Comparison of ENCODE assay signal across 8 cellular contexts in genomic region chr19:40798223-40798996, GRCh38. TPM values are rescaled to one million over a fixed set of nuclear protein-coding genes. Genes with fewer than 3 reads are reported as not detected.
DNase-seq lines count a peak whose midpoint lies in the region; TF ChIP-seq lines count a peak whose summit lies in the region.

No MANE protein-coding gene starts in this region.

- peak overlapping the region; percentile 92 for H3K4me3 Mint-ChIP-seq in activated naive CD4-positive, alpha-beta T cell treated with anti-CD3 and anti-CD28 coated beads for 36 hours

- H3K9me3 Mint-ChIP-seq in activated naive CD4-positive, alpha-beta T cell treated with anti-CD3 and anti-CD28 coated beads for 36 hours: no peaks in the 10 kb centered on the region

- H3K4me3 ChIP-seq in GM08714 (ENCODE audit: low read length) (peak overlapping the region; percentile 77), HFF-Myc (replicated peaks; ENCODE audit: low read depth, low read length) (peak overlapping the region; percentile 78), SJSA1 (peak overlapping the region; percentile 85)

- peaks cover 25% of the 10 kb centered on the region for H3K4me1 ChIP-seq in SJSA1 (replicated peaks)

- DNase-seq in HFF-Myc (ENCODE audit: extremely low read depth, low read depth) (peak; percentile 95), MV-4-11 (lab: John Stamatoyannopoulos, UW) (peak; percentile 100), SJSA1 (ENCODE audit: low read depth in 1 of 2, low spot score in 2 of 2) (peak; percentile 99 to 100), globus pallidus (ENCODE audit: low spot score) (peak; percentile 100), non-pigmented ciliary epithelial cell (ENCODE audit: low read depth) (peak; percentile 98), superior temporal gyrus (ENCODE audit: extremely low spot score) (peak; percentile 99)
- DNase-seq in activated naive CD4-positive, alpha-beta T cell treated with anti-CD3 and anti-CD28 coated beads for 36 hours: peak; percentile 100

- TF ChIP-seq CTCF in HFF-Myc (IDR thresholded peaks at IDR 0.05; ENCODE audit: low read depth, low read length, missing control alignments): peak; percentile 28

- peaks cover 22% of the 10 kb centered on the region for H3K36me3 Mint-ChIP-seq in activated naive CD4-positive, alpha-beta T cell treated with anti-CD3 and anti-CD28 coated beads for 36 hours (ENCODE audit: low read depth)

- H3K27ac ChIP-seq in SJSA1: peak overlapping the region; percentile 4

- peaks cover 34% of the 10 kb centered on the region for H3K36me3 ChIP-seq in SJSA1

- intact Hi-C loops in activated naive CD4-positive, alpha-beta T cell treated with anti-CD3 and anti-CD28 coated beads for 36 hours (cut with micrococcal nuclease): loop anchor here (1.0 to 5.0 kb wide), 8 partner anchors 8 to 451 kb away; partner anchors contain the start of genes ACTMAP, C19orf47, COQ8B and NUMBL

- H3K4me1 Mint-ChIP-seq in activated naive CD4-positive, alpha-beta T cell treated with anti-CD3 and anti-CD28 coated beads for 36 hours (ENCODE audit: low read depth): peaks cover 49% of the 10 kb centered on the region

- CTCF ChIA-PET in activated naive CD4-positive, alpha-beta T cell treated with anti-CD3 and anti-CD28 coated beads for 36 hours (lab: Charles Lee): interaction anchor here (0.6 to 1.1 kb wide), 6 partner anchors 9 to 334 kb away, joined by 3 to 5 read pairs (median 3); partner anchors contain the start of genes COQ8B, ITPKC and RAB4B

- H3K9me3 ChIP-seq in SJSA1 (replicated peaks): no peaks in the 10 kb centered on the region

- H3K27ac Mint-ChIP-seq in activated naive CD4-positive, alpha-beta T cell treated with anti-CD3 and anti-CD28 coated beads for 36 hours: peak overlapping the region; percentile 97

- no peaks in the 10 kb centered on the region for H3K27me3 ChIP-seq in SJSA1 (replicated peaks)

- no peaks in the 10 kb centered on the region for H3K27me3 Mint-ChIP-seq in activated naive CD4-positive, alpha-beta T cell treated with anti-CD3 and anti-CD28 coated beads for 36 hours (ENCODE audit: low read depth)

RNA-seq across cellular contexts. Expression of gene EGLN2, which starts 0.6 kb away (rescaled TPM):
- total RNA-seq in SJSA1 (2014; rRNA removed; shearing (Covaris generic)): 71.0 and 82.8 TPM in 2 replicates
- 10 to 100 TPM; 80.0 to 83.7 TPM for total RNA-seq in activated naive CD4-positive, alpha-beta T cell treated with anti-CD3 and anti-CD28 coated beads for 36 hours

RNA-seq across cellular contexts. Expression of gene RAB4B, which starts 20.4 kb away (rescaled TPM):
- total RNA-seq in SJSA1 (2014; rRNA removed; shearing (Covaris generic)): 21.4 and 28.5 TPM in 2 replicates
- 10 to 100 TPM; 40.0 to 40.3 TPM for total RNA-seq in activated naive CD4-positive, alpha-beta T cell treated with anti-CD3 and anti-CD28 coated beads for 36 hours

RNA-seq across cellular contexts. Expression of gene MIA, which starts 23.1 kb away (rescaled TPM):
- not detected in 2 replicates for total RNA-seq in SJSA1 (2014; rRNA removed; shearing (Covaris generic))
- not detected for total RNA-seq in activated naive CD4-positive, alpha-beta T cell treated with anti-CD3 and anti-CD28 coated beads for 36 hours

RNA-seq across cellular contexts. Expression of gene SNRPA, which starts 47.4 kb away (rescaled TPM):
- 61.4 and 80.2 TPM in 2 replicates for total RNA-seq in SJSA1 (2014; rRNA removed; shearing (Covaris generic))
- 100 to 1,000 TPM; 264 to 312 TPM for total RNA-seq in activated naive CD4-positive, alpha-beta T cell treated with anti-CD3 and anti-CD28 coated beads for 36 hours

RNA-seq across cellular contexts. Expression of gene ACTMAP, which starts 48.1 kb away (rescaled TPM):
- total RNA-seq in SJSA1 (2014; rRNA removed; shearing (Covaris generic)): 0.25 and 0.39 TPM in 2 replicates
- 10 to 100 TPM; 23.0 to 25.0 TPM for total RNA-seq in activated naive CD4-positive, alpha-beta T cell treated with anti-CD3 and anti-CD28 coated beads for 36 hours

Comparison
In these comparisons a context has a peak if more than half of its experiments do, and no peak if none do; other contexts are left out.
1. Peak in every context shown above with its lines: DNase-seq, H3K4me3 ChIP-seq and H3K27ac ChIP-seq.